Comparison of ENCODE assay signal across 8 cellular contexts in genomic region chr3:52123106-52123708, GRCh38. TPM values are rescaled to one million over a fixed set of nuclear protein-coding genes. Genes with fewer than 3 reads are reported as not detected.
DNase-seq lines count a peak whose midpoint lies in the region; ATAC-seq and TF ChIP-seq lines count a peak whose summit lies in the region.

No MANE protein-coding gene starts in this region.

- DNase-seq in AG10803 (ENCODE audit: low read depth) (peak; percentile 51), GM19240 (ENCODE audit: insufficient read length, low spot score) (peak; percentile 81), NCI-H460 (ENCODE audit: extremely low read depth, low read depth) (peak; percentile 43), dermis blood vessel endothelial cell (peak; percentile 92), right lobe of liver (peak; percentile 73 to 84 (median 75))
- DNase-seq in activated CD4-positive, alpha-beta memory T cell treated with anti-CD3 and anti-CD28 coated beads for 36 hours = peak; percentile 78
- peak; percentile 64 to 74 for DNase-seq in stimulated activated CD4-positive, alpha-beta T cell treated with anti-CD3 and anti-CD28 coated beads, Interleukin-4, amount 100 ng/mL, for 4 hours

- H3K4me3 ChIP-seq in AG10803 (ENCODE audit: low read length) (no peak overlapping the region), right lobe of liver (no peak overlapping the region)

- TF ChIP-seq CTCF in AG10803 (conservative IDR thresholded peaks at IDR 0.05; ENCODE audit: low read length) (peak; percentile 98), right lobe of liver (IDR thresholded peaks at IDR 0.05) (peak; percentile 92 to 97 (median 94))

- peaks cover 5% of the 10 kb centered on the region for H3K36me3 Mint-ChIP-seq in activated CD4-positive, alpha-beta memory T cell treated with anti-CD3 and anti-CD28 coated beads for 36 hours

- no peaks in the 10 kb centered on the region for H3K9me3 ChIP-seq in right lobe of liver

- H3K27me3 Mint-ChIP-seq in activated CD4-positive, alpha-beta memory T cell treated with anti-CD3 and anti-CD28 coated beads for 36 hours = no peaks in the 10 kb centered on the region

- POLR2A ChIA-PET in activated CD4-positive, alpha-beta memory T cell treated with anti-CD3 and anti-CD28 coated beads for 36 hours (lab: Charles Lee) = interaction anchor here (0.6 kb wide), 1 partner anchor 67 kb away, joined by 3 read pairs; the partner anchor contains the start of gene DUSP7

- H3K27me3 ChIP-seq in right lobe of liver = no peaks in the 10 kb centered on the region

- H3K4me1 Mint-ChIP-seq in activated CD4-positive, alpha-beta memory T cell treated with anti-CD3 and anti-CD28 coated beads for 36 hours (ENCODE audit: low read depth) = peaks cover 4% of the 10 kb centered on the region

- no peak for TF ChIP-seq POLR2A in right lobe of liver (IDR thresholded peaks at IDR 0.05)

- H3K27ac ChIP-seq in right lobe of liver = no peak overlapping the region

- H3K27ac Mint-ChIP-seq in activated CD4-positive, alpha-beta memory T cell treated with anti-CD3 and anti-CD28 coated beads for 36 hours = no peak overlapping the region

- CTCF ChIA-PET in activated CD4-positive, alpha-beta memory T cell treated with anti-CD3 and anti-CD28 coated beads for 36 hours (lab: Charles Lee) = interaction anchor here (0.7 to 5.3 kb wide), 26 partner anchors 12 to 216 kb away, joined by 3 to 101 read pairs (median 4); partner anchors contain the start of genes ABHD14A, ABHD14B, DUSP7 and PARP3

- intact Hi-C loops in activated CD4-positive, alpha-beta memory T cell treated with anti-CD3 and anti-CD28 coated beads for 36 hours (cut with micrococcal nuclease) = loop anchor here (1.0 to 5.0 kb wide), 4 partner anchors 66 to 181 kb away; partner anchors contain the start of genes PARP3 and RRP9
- intact Hi-C loops in right lobe of liver (cut with DNase I) = loop anchor here in 1 of 2 donors (5.0 kb wide), 2 partner anchors 71 to 121 kb away; no protein-coding TSS in a partner anchor

- no peaks in the 10 kb centered on the region for H3K4me1 ChIP-seq in right lobe of liver

- H3K4me3 Mint-ChIP-seq in activated CD4-positive, alpha-beta memory T cell treated with anti-CD3 and anti-CD28 coated beads for 36 hours = no peak overlapping the region

- no peaks in the 10 kb centered on the region for H3K9me3 Mint-ChIP-seq in activated CD4-positive, alpha-beta memory T cell treated with anti-CD3 and anti-CD28 coated beads for 36 hours

- 48% methylated on average over 7 of the region's 10 CpGs for WGBS in right lobe of liver (ENCODE audit: insufficient coverage, low coverage, low lambda C conversion rate, missing lambda C conversion rate)

- ATAC-seq in right lobe of liver = peak; percentile 86 to 92 (median 90)
- no peak for ATAC-seq in HG02884 (IDR thresholded peaks at IDR 0.05; ENCODE audit: unreplicated experiment)

- H3K36me3 ChIP-seq in right lobe of liver = no peaks in the 10 kb centered on the region

RNA-seq across cellular contexts. Expression of gene POC1A, which starts 31.0 kb away (rescaled TPM):
- total RNA-seq in NCI-H460 (2014; rRNA removed; shearing (Covaris generic)) = 10.7 and 11.0 TPM in 2 replicates
- 10.5 and 16.8 TPM in 2 replicates for polyA plus RNA-seq in NCI-H460 (2014; cell fraction: nucleus; rRNA removed)
- 10 to 100 TPM; 28.5 to 30.5 TPM for total RNA-seq in activated CD4-positive, alpha-beta memory T cell treated with anti-CD3 and anti-CD28 coated beads for 36 hours
- 3.7 and 17.6 TPM in 2 replicates for total RNA-seq in dermis blood vessel endothelial cell
- 1 to 10 TPM; 2.0 to 4.3 (median 3.2) TPM for total RNA-seq in right lobe of liver
